In the genomic region with DNA sequence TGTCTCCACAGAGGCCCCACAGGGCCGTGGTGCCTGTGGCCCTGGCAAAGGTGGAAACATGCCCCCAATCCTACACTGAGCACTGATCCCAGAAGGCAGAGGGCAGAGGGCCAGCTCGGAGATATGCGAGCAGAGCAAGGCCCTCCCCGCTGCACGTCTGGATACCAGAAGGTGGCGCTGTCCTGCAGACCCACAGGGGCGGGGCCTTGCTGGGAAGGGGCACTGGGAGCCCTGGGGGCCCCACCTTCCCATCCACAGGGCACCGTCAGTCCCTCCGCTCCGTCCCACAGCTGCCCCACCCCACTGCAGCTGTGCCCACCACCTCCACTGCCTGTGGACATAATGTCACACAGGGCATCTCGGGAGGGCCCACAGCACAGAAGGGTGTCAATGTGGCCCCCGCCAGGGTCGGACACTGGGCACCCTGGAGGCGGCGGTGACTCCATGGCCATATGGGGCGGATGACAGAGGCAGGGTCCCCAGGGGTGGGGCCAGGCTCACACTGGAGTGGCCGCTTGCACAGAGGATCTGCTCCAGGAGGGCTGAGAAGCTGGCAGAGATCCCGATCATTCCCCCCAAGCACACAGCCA, we compare ENCODE assay signal across 6 cellular contexts. TPM values are rescaled to one million over a fixed set of nuclear protein-coding genes. Genes with fewer than 3 reads are reported as not detected.
A peak's percentile ranks its signal among the peaks of the same experiment; 100 is the strongest.
DNase-seq lines count a peak whose midpoint lies in the region; ATAC-seq lines count a peak whose summit lies in the region.

No MANE protein-coding gene starts in this region.

- ATAC-seq in Right ventricle myocardium superior (ENCODE audit: poor library complexity) (peak; percentile 27), GM19452 (IDR thresholded peaks at IDR 0.05; ENCODE audit: unreplicated experiment) (no peak)

- peak; percentile 52 to 65 for DNase-seq in activated T-cell treated with anti-CD3 and anti-CD28 coated beads, Interleukin-2, amount 50 U/mL, for 48 hours
- DNase-seq in activated T-cell treated with anti-CD3 and anti-CD28 coated beads, Interleukin-2, amount 50 U/mL, for 1 hour, result no peak
- DNase-seq in Right ventricle myocardium superior (peak; percentile 88), superior temporal gyrus (ENCODE audit: extremely low spot score) (peak; percentile 77)

- H3K27me3 Mint-ChIP-seq in T-helper 1 cell treated with Interleukin-12 subunit alpha and Interleukin-12 subunit beta and Interleukin-4 antibody, amounts not matched to agents 30 μg/mL and 1 μg/mL, for 36 hours (ENCODE audit: low read depth), result peaks cover 4% of the 10 kb centered on the region

- H3K4me1 Mint-ChIP-seq in T-helper 1 cell treated with Interleukin-12 subunit alpha and Interleukin-12 subunit beta and Interleukin-4 antibody, amounts not matched to agents 30 μg/mL and 1 μg/mL, for 36 hours (ENCODE audit: low read depth), result peaks cover 3% of the 10 kb centered on the region

- H3K27ac Mint-ChIP-seq in T-helper 1 cell treated with Interleukin-12 subunit alpha and Interleukin-12 subunit beta and Interleukin-4 antibody, amounts not matched to agents 30 μg/mL and 1 μg/mL, for 36 hours, result no peak overlapping the region

- peak overlapping the region; percentile 34 for H3K4me3 Mint-ChIP-seq in T-helper 1 cell treated with Interleukin-12 subunit alpha and Interleukin-12 subunit beta and Interleukin-4 antibody, amounts not matched to agents 30 μg/mL and 1 μg/mL, for 36 hours

- H3K9me3 Mint-ChIP-seq in T-helper 1 cell treated with Interleukin-12 subunit alpha and Interleukin-12 subunit beta and Interleukin-4 antibody, amounts not matched to agents 30 μg/mL and 1 μg/mL, for 36 hours, result no peaks in the 10 kb centered on the region

- intact Hi-C loops in Right ventricle myocardium superior (cut with DNase I), result no loop called here

- H3K36me3 Mint-ChIP-seq in T-helper 1 cell treated with Interleukin-12 subunit alpha and Interleukin-12 subunit beta and Interleukin-4 antibody, amounts not matched to agents 30 μg/mL and 1 μg/mL, for 36 hours (ENCODE audit: low read depth), result no peaks in the 10 kb centered on the region

RNA-seq across cellular contexts. Expression of gene SLC49A3, which starts 4.9 kb away (rescaled TPM):
- 14.6 TPM for total RNA-seq in Right ventricle myocardium superior

RNA-seq across cellular contexts. Expression of gene MYL5, which starts 9.7 kb away (rescaled TPM):
- total RNA-seq in Right ventricle myocardium superior, result 3.7 TPM

RNA-seq across cellular contexts. Expression of gene ATP5ME, which starts 10.0 kb away (rescaled TPM):
- 1,145 TPM for total RNA-seq in Right ventricle myocardium superior

RNA-seq across cellular contexts. Expression of gene PCGF3, which starts 21.6 kb away (rescaled TPM):
- total RNA-seq in Right ventricle myocardium superior, result 20.8 TPM

RNA-seq across cellular contexts. Expression of gene PDE6B, which starts 58.7 kb away (rescaled TPM):
- 1.1 TPM for total RNA-seq in Right ventricle myocardium superior
